In the genomic region with DNA sequence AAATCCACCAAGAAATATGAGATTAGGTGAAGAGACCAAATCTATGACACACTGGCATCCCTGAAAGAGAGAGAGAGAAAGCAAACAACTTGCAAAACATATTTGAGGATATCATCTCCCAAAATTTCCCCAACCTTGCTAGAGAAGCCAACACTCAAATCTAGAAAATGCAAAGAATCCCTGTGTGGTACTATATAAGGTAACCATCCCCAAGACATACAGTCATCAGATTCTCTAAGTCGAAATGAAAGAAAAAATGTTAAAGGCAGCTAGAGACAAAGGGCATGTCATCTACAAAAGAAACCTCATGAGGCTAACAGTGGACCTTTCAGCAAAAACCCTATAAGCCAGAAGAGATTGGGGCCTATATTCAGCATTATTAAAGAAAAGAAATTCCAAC, we compare ENCODE assay signal across 20 cellular contexts.
"Had no signal": no experiment of that assay in that cellular context is flagged by ENCODE, and none has a peak within 500 bp of the region (broad histone marks: within the 10 kb centered on the region; RNA-seq: fewer than 3 reads in every experiment).

No MANE protein-coding gene starts in this region.

- H3K4me3 Mint-ChIP-seq: IgD-negative memory B cell had no signal

- H3K27ac Mint-ChIP-seq: IgD-negative memory B cell had no signal

- ATAC-seq: K562, Panc1, PC-3 had no signal

- H3K27me3 Mint-ChIP-seq: IgD-negative memory B cell had no signal

- DNase-seq: Kasumi-1, MM.1S, NCI-H1092 treated with DMSO at 0.1 percent for 48 hours, NCI-H1436, NCI-H187, NCI-H2029, NCI-H2081 treated with DMSO at 0.1 percent for 48 hours, NCI-H2171, NCI-H226, NCI-H446, NCI-H510A, NCI-H524 treated with DMSO at 0.1 percent for 48 hours, NCI-H69, NCI-H774, PC-3, SHP77, SK-N-SH had no signal

- H3K36me3 Mint-ChIP-seq: IgD-negative memory B cell had no signal
